In genomic region chr19:10683064-10683426, GRCh38 we compare ENCODE assay signal across 21 cellular contexts.
"Had no signal": no experiment of that assay in that cellular context is flagged by ENCODE, and none has a peak within 500 bp of the region (broad histone marks: within the 10 kb centered on the region; RNA-seq: fewer than 3 reads in every experiment).

No MANE protein-coding gene starts in this region.

- H3K27me3 ChIP-seq: esophagus muscularis mucosa, foreskin keratinocyte, heart left ventricle, spleen, tibial nerve had no signal

- H3K4me3 Mint-ChIP-seq: naive thymus-derived CD4-positive, alpha-beta T cell; neural crest cell; T-helper 2 cell treated with Interferon-gamma antibody and Interleukin-4, amounts not matched to agents 5 μg/mL and 100 μg/mL, for 36 hours had no signal

- H3K4me3 ChIP-seq: esophagus muscularis mucosa, heart left ventricle, spleen, tibial nerve had no signal

- H3K27ac ChIP-seq: esophagus muscularis mucosa, foreskin keratinocyte, heart left ventricle, spleen, tibial nerve, VCaP had no signal

- H3K9me3 ChIP-seq: esophagus muscularis mucosa, heart left ventricle, spleen, tibial nerve had no signal

- ATAC-seq: foreskin keratinocyte; heart left ventricle; naive thymus-derived CD4-positive, alpha-beta T cell; right cardiac atrium had no signal

- H3K4me1 Mint-ChIP-seq: naive thymus-derived CD4-positive, alpha-beta T cell; neural crest cell had no signal

- H3K4me1 ChIP-seq: foreskin keratinocyte, spleen had no signal

- DNase-seq: activated CD4-positive, alpha-beta T cell treated with anti-CD3 and anti-CD28 coated beads for 48 hours; activated CD4-positive, alpha-beta T cell treated with anti-CD3 and anti-CD28 coated beads, Interleukin-2, amount 50 U/mL, for 48 hours; activated CD8-positive, alpha-beta memory T cell treated with anti-CD3 and anti-CD28 coated beads, Interleukin-2, amount 50 U/mL, for 4 hours; activated gamma-delta T cell treated with Interleukin-2 at 50 U/mL for 16 hours; activated naive CD4-positive, alpha-beta T cell treated with anti-CD3 and anti-CD28 coated beads, Interleukin-2, amount 50 U/mL, for 16 hours; activated T-cell treated with anti-CD3 and anti-CD28 coated beads, Interleukin-2, amount 50 U/mL, for 1 hour; amniotic stem cell; foreskin keratinocyte; heart left ventricle; hypothalamus; midbrain; naive thymus-derived CD4-positive, alpha-beta T cell; occipital lobe; right cardiac atrium; spleen; stimulated activated naive CD4-positive, alpha-beta T cell had no signal

- H3K27ac Mint-ChIP-seq: naive thymus-derived CD4-positive, alpha-beta T cell; T-helper 2 cell treated with Interferon-gamma antibody and Interleukin-4, amounts not matched to agents 5 μg/mL and 100 μg/mL, for 36 hours had no signal

- H3K27me3 Mint-ChIP-seq: naive thymus-derived CD4-positive, alpha-beta T cell had no signal

- H3K9me3 Mint-ChIP-seq: naive thymus-derived CD4-positive, alpha-beta T cell; neural crest cell; T-helper 2 cell treated with Interferon-gamma antibody and Interleukin-4, amounts not matched to agents 5 μg/mL and 100 μg/mL, for 36 hours had no signal
